14 cellular contexts compared by ENCODE assay signal in genomic region chr6:164069352-164070022, GRCh38.
DNase-seq lines count a peak whose midpoint lies in the region; ATAC-seq and TF ChIP-seq lines count a peak whose summit lies in the region.
"Had no signal": no experiment of that assay in that cellular context is flagged by ENCODE, and none has a peak within 500 bp of the region (broad histone marks: within the 10 kb centered on the region; RNA-seq: fewer than 3 reads in every experiment).

No MANE protein-coding gene starts in this region.

- no peak overlapping the region for H3K27ac Mint-ChIP-seq in natural killer cell
- H3K27ac Mint-ChIP-seq: dendritic cell treated with granulocyte-macrophage colony-stimulating factor and Interleukin-4, amounts not matched to agents 40 ng/mL and 50 ng/mL, for 4 days; naive thymus-derived CD4-positive, alpha-beta T cell; T-helper 1 cell treated with Interleukin-12 subunit alpha and Interleukin-12 subunit beta and Interleukin-4 antibody, amounts not matched to agents 30 μg/mL and 1 μg/mL, for 36 hours had no signal

- H3K4me3 ChIP-seq in astrocyte of the cerebellum (ENCODE audit: low read depth, low read length) (no peak overlapping the region), testis (no peak overlapping the region)

- 54 to 60% methylated on average over 11 of the region's 11 CpGs for WGBS in testis, 2 donors

- no peaks in the 10 kb centered on the region for H3K4me1 ChIP-seq in testis

- H3K4me3 Mint-ChIP-seq in natural killer cell, result no peak overlapping the region
- H3K4me3 Mint-ChIP-seq: dendritic cell treated with granulocyte-macrophage colony-stimulating factor and Interleukin-4, amounts not matched to agents 40 ng/mL and 50 ng/mL, for 4 days; naive thymus-derived CD4-positive, alpha-beta T cell; T-helper 1 cell treated with Interleukin-12 subunit alpha and Interleukin-12 subunit beta and Interleukin-4 antibody, amounts not matched to agents 30 μg/mL and 1 μg/mL, for 36 hours had no signal

- intact Hi-C loops in left cardiac atrium (cut with DNase I) (no loop called here), natural killer cell (cut with micrococcal nuclease) (no loop called here), testis (cut with DNase I; ENCODE audit: low total_unique reads) (no loop called here)

- no peak for TF ChIP-seq CTCF in astrocyte of the cerebellum (IDR thresholded peaks at IDR 0.05; ENCODE audit: low read depth, low read length, missing control alignments)
- no peak for TF ChIP-seq CTCF in natural killer cell (IDR thresholded peaks at IDR 0.05)
- no peak for TF ChIP-seq CTCF in testis (IDR thresholded peaks at IDR 0.05)

- H3K27me3 ChIP-seq in testis, result no peaks in the 10 kb centered on the region

- H3K27ac ChIP-seq in testis, result no peak overlapping the region

- no peaks in the 10 kb centered on the region for H3K9me3 ChIP-seq in testis

- peak; percentile 59 to 88 for ATAC-seq in left cardiac atrium
- no peak for ATAC-seq in natural killer cell
- no peak for ATAC-seq in HG03108 (IDR thresholded peaks at IDR 0.05; ENCODE audit: unreplicated experiment)
- ATAC-seq: naive thymus-derived CD4-positive, alpha-beta T cell had no signal

- H3K4me1 Mint-ChIP-seq in natural killer cell, result no peaks in the 10 kb centered on the region
- H3K4me1 Mint-ChIP-seq: naive thymus-derived CD4-positive, alpha-beta T cell had no signal

- in situ Hi-C loops in astrocyte of the cerebellum (cut with HindIII; ENCODE audit: low sequenced_read_pairs), result no loop called here

- DNase-seq in COLO829 (ENCODE audit: low spot score) (peak; percentile 31), astrocyte of the cerebellum (ENCODE audit: low read depth) (peak; percentile 75), left cardiac atrium (peak; percentile 68), occipital lobe (lab: John Stamatoyannopoulos, UW) (peak; percentile 18), natural killer cell (no peak), testis (no peak), AG08395 (ENCODE audit: low spot score) (no peak)
- DNase-seq: activated CD4-positive, alpha-beta T cell treated with anti-CD3 and anti-CD28 coated beads, Interleukin-2, amount 50 U/mL, for 4 hours; activated naive CD4-positive, alpha-beta T cell treated with Interleukin-2 at 50 U/mL for 16 hours; naive thymus-derived CD4-positive, alpha-beta T cell; NCI-H1417 had no signal

- H3K36me3 Mint-ChIP-seq in natural killer cell, result no peaks in the 10 kb centered on the region
- H3K36me3 Mint-ChIP-seq: naive thymus-derived CD4-positive, alpha-beta T cell had no signal

- no peaks in the 10 kb centered on the region for H3K36me3 ChIP-seq in testis (ENCODE audit: low read depth, missing control alignments)

- H3K9me3 Mint-ChIP-seq in natural killer cell, result no peaks in the 10 kb centered on the region

- peaks cover 4 to 25% of the 10 kb centered on the region in 2 donors for H3K27me3 Mint-ChIP-seq in natural killer cell (ENCODE audit: low read depth in 2 of 2)
- H3K27me3 Mint-ChIP-seq: dendritic cell treated with granulocyte-macrophage colony-stimulating factor and Interleukin-4, amounts not matched to agents 40 ng/mL and 50 ng/mL, for 4 days had no signal

- TF ChIP-seq POLR2A in testis (IDR thresholded peaks at IDR 0.05), result no peak

Comparison
In these comparisons a context has a peak if more than half of its experiments do, and no peak if none do; other contexts are left out.
1. DNase-seq: peak in COLO829 (single experiment), astrocyte of the cerebellum (single experiment), left cardiac atrium (single experiment) and occipital lobe (single experiment); none in natural killer cell (single experiment), testis (single experiment) and AG08395 (single experiment).
2. ATAC-seq: peak in left cardiac atrium (2 of 2); none in natural killer cell (0 of 3) and HG03108 (single experiment).